In the genomic region with DNA sequence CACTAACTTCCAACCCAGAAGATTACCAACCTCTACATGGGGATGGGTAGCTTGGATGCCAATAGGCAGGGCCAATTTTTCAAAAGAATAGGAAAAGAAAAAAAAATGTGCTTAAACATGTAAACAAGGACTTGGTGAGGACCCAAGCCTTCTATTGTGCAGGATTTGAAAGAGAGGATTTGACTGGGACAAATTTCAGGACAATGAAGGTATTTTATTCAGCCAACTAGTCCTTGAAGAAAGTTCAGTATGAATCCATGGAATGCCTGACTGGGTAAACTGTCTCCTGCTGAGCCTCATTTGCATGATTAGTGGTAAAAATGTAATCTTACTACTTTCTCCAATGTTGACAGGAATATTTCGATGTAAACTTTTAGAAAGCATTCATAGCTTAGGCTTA, we compare ENCODE assay signal across 25 cellular contexts.
"Had no signal": no experiment of that assay in that cellular context is flagged by ENCODE, and none has a peak within 500 bp of the region (broad histone marks: within the 10 kb centered on the region; RNA-seq: fewer than 3 reads in every experiment).

No MANE protein-coding gene starts in this region.

- H3K36me3 ChIP-seq: adrenal gland, cardiac muscle cell, colonic mucosa, heart left ventricle, left lung, lower lobe of right lung, ovary, prostate gland, sigmoid colon, uterus had no signal

- H3K4me1 ChIP-seq: adrenal gland, colonic mucosa, heart left ventricle, left lung, lower lobe of right lung, prostate gland, sigmoid colon, uterus had no signal

- DNase-seq: activated CD4-positive, alpha-beta T cell treated with anti-CD3 and anti-CD28 coated beads for 36 hours; activated CD4-positive, CD25-positive, alpha-beta regulatory T cell; activated CD8-positive, alpha-beta memory T cell treated with anti-CD3 and anti-CD28 coated beads, Interleukin-2, amount 10 ng/mL, durations not matched to agents 7 days and 5 days; activated CD8-positive, alpha-beta T cell treated with anti-CD3 and anti-CD28 coated beads, Interleukin-2, amount 10 ng/mL, durations not matched to agents 7 days and 5 days; activated naive CD4-positive, alpha-beta T cell; activated naive CD8-positive, alpha-beta T cell treated with anti-CD3 and anti-CD28 coated beads for 36 hours; activated T-cell treated with anti-CD3 and anti-CD28 coated beads, Interleukin-2, amount 50 U/mL, for 72 hours; adrenal gland; aorta; cerebellar nuclear complex; colonic mucosa; effector memory CD8-positive, alpha-beta T cell; heart left ventricle; left lung; lower lobe of right lung; ovary; sigmoid colon; small intestine; stimulated activated CD4-positive, alpha-beta T cell treated with anti-CD3 and anti-CD28 coated beads, Interleukin-4, amount 100 ng/mL, for 24 hours; substantia nigra; T-helper 1 cell; uterus had no signal

- ATAC-seq: activated CD4-positive, alpha-beta T cell treated with anti-CD3 and anti-CD28 coated beads for 36 hours; activated CD8-positive, alpha-beta memory T cell treated with anti-CD3 and anti-CD28 coated beads, Interleukin-2, amount 10 ng/mL, durations not matched to agents 7 days and 5 days; activated CD8-positive, alpha-beta T cell treated with anti-CD3 and anti-CD28 coated beads, Interleukin-2, amount 10 ng/mL, durations not matched to agents 7 days and 5 days; activated T-cell treated with anti-CD3 and anti-CD28 coated beads, Interleukin-2, amount 50 U/mL, for 72 hours; effector memory CD8-positive, alpha-beta T cell; heart left ventricle; left lung; lower lobe of right lung; stimulated activated effector memory CD8-positive, alpha-beta T cell treated with anti-CD3 and anti-CD28 coated beads, Interleukin-12 subunit alpha, Interleukin-12 subunit beta, amount 100 ng/mL, for 72 hours had no signal

- H3K9me3 ChIP-seq: adrenal gland, colonic mucosa, heart left ventricle, lower lobe of right lung, ovary, prostate gland, sigmoid colon, uterus had no signal

- H3K4me3 ChIP-seq: adrenal gland, cardiac muscle cell, colonic mucosa, heart left ventricle, left lung, lower lobe of right lung, ovary, prostate gland, sigmoid colon, uterus had no signal

- H3K27me3 ChIP-seq: adrenal gland, cardiac muscle cell, colonic mucosa, heart left ventricle, left lung, ovary, sigmoid colon, uterus had no signal

- H3K27ac ChIP-seq: adrenal gland, colonic mucosa, heart left ventricle, left lung, lower lobe of right lung, ovary, prostate gland, sigmoid colon, uterus had no signal
